ENCODE assay signal across 20 cellular contexts in the genomic region with DNA sequence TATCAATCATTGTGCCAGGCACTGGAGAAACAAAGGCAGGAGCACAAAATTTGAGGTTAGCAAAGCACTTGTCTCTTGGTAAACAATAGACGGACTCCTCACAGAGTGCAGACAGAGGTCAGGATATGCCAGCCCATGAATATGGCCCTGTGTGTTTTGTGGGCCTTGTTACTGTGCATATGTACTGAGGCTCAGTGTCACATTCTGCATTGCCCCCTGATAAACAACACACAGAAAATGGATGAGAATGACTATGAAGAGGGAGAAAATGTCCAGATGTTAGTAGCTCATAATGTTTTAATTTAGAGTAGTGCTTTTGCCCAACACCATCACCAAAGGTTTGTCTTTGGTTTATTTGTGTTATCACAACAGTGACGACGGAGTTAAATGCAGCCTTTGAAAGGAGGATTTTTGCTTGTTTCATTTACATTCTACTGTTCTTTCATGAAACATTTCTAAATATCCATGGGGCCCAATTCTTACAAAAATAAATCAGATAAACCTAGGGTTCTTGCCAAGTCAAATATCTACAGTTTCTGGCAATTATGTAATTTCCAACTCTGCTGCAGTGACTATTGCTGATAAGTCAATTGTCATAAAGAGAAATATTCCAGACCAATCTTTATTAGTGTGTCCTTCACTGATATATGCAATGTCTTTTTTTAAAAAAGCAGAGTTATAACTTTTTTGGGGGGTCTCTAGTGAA. TPM values are rescaled to one million over a fixed set of nuclear protein-coding genes. Genes with fewer than 3 reads are reported as not detected.
DNase-seq lines count a peak whose midpoint lies in the region; ATAC-seq, FAIRE-seq and TF ChIP-seq lines count a peak whose summit lies in the region.
"Had no signal": no experiment of that assay in that cellular context is flagged by ENCODE, and none has a peak within 500 bp of the region (broad histone marks: within the 10 kb centered on the region; RNA-seq: fewer than 3 reads in every experiment).

No MANE protein-coding gene starts in this region.

- 41% methylated on average over 3 of the region's 3 CpGs for WGBS in liver
- 82% methylated on average over 3 of the region's 3 CpGs for WGBS in HepG2 (ENCODE audit: low lambda C conversion rate)
- WGBS in small intestine, 3 donors, result 88 to 93% (median 93%) methylated on average over 3 of the region's 3 CpGs

- no peaks in the 10 kb centered on the region for H3K9me3 Mint-ChIP-seq in mesothelial cell of epicardium
- H3K9me3 Mint-ChIP-seq: CD8-positive, alpha-beta T cell; H9; IgD-negative memory B cell had no signal

- BruUV-seq in HepG2 (replicated peaks; lab: Mats Ljungman, UMichigan), result no TSS peak

- H3K27me3 ChIP-seq in liver (ENCODE audit: control insufficient read depth in 4 of 4, insufficient read depth in 4 of 4, low read length in 3 of 4) (no peaks in the 10 kb centered on the region), HepG2 (ENCODE audit: control insufficient read depth in 1 of 2, insufficient read depth in 2 of 2, low read length in 2 of 2) (no peaks in the 10 kb centered on the region), adipocyte (replicated peaks; ENCODE audit: control insufficient read depth, insufficient read depth, low read length) (no peaks in the 10 kb centered on the region), small intestine (ENCODE audit: control insufficient read depth in 2 of 2, insufficient read depth in 2 of 2, low read length in 2 of 2) (no peaks in the 10 kb centered on the region)
- H3K27me3 ChIP-seq: BLaER1 treated with 17β-estradiol and CSF1 and Interleukin-3, amounts not matched to agents 10 nM and 100 nM had no signal

- no peak for TF ChIP-seq CTCF in liver (IDR thresholded peaks at IDR 0.05; ENCODE audit: low read depth, low read length, missing input control)
- no peak for TF ChIP-seq CTCF in HepG2 (CRISPR knock-in tag; IDR thresholded peaks at IDR 0.05)
- TF ChIP-seq CTCF in fibroblast of pulmonary artery (IDR thresholded peaks at IDR 0.05; ENCODE audit: low read length, missing control alignments), result no peak
- no peak for TF ChIP-seq CTCF in mesothelial cell of epicardium (IDR thresholded peaks at IDR 0.05; ENCODE audit: unreplicated experiment)

- H2AFZ ChIP-seq in HepG2 (ENCODE audit: low read length), result no peak overlapping the region

- no peaks in the 10 kb centered on the region for H4K20me1 ChIP-seq in HepG2 (ENCODE audit: insufficient read depth, low read length)
- H4K20me1 ChIP-seq: BLaER1 treated with 17β-estradiol and CSF1 and Interleukin-3, amounts not matched to agents 10 nM and 100 nM had no signal

- H3K4me3 Mint-ChIP-seq in mesothelial cell of epicardium, result no peak overlapping the region
- H3K4me3 Mint-ChIP-seq: CD8-positive, alpha-beta T cell; H9; IgD-negative memory B cell had no signal

- intact Hi-C loops in HepG2 (cut with micrococcal nuclease; ENCODE audit: unreplicated experiment), result no loop called here

- TF ChIP-seq RAD21 in liver (IDR thresholded peaks at IDR 0.05), result no peak
- TF ChIP-seq RAD21 in HepG2 (CRISPR knock-in tag; IDR thresholded peaks at IDR 0.05), result no peak

- no peak for DNase-seq in HepG2 (ENCODE audit: low spot score)
- DNase-seq in adipocyte (ENCODE audit: low read depth), result peak; percentile 44
- DNase-seq in fibroblast of pulmonary artery (ENCODE audit: low read depth), result peak; percentile 37
- DNase-seq in mesothelial cell of epicardium (ENCODE audit: low spot score in 2 of 2, unreplicated experiment in 2 of 2), result no peak
- no peak for DNase-seq in small intestine
- DNase-seq in activated naive CD4-positive, alpha-beta T cell treated with Interleukin-2 at 50 U/mL for 16 hours, result no peak
- DNase-seq: 8988T; Calu3; CD8-positive, alpha-beta T cell; DMS79 treated with DMSO at 0.1 percent for 48 hours; GF-D8; H9 had no signal

- ATAC-seq in HepG2, result no peak
- ATAC-seq in HG02759 (IDR thresholded peaks at IDR 0.05; ENCODE audit: unreplicated experiment), result no peak
- ATAC-seq: CD8-positive, alpha-beta T cell had no signal

- no peaks in the 10 kb centered on the region for H3K79me2 ChIP-seq in HepG2 (ENCODE audit: insufficient read depth, low read length)

- H3K9me3 ChIP-seq in liver (ENCODE audit: control insufficient read depth in 4 of 4, low read length in 3 of 4) (no peaks in the 10 kb centered on the region), HepG2 (ENCODE audit: low read length) (no peaks in the 10 kb centered on the region), adipocyte (ENCODE audit: control insufficient read depth, low read length) (no peaks in the 10 kb centered on the region), small intestine (ENCODE audit: control insufficient read depth, low read depth) (no peaks in the 10 kb centered on the region)
- H3K9me3 ChIP-seq: BLaER1 treated with 17β-estradiol and CSF1 and Interleukin-3, amounts not matched to agents 10 nM and 100 nM had no signal

- H3K36me3 ChIP-seq in liver (ENCODE audit: control insufficient read depth in 4 of 4, insufficient read depth in 3 of 4, low read depth in 1 of 4, low read length in 3 of 4) (no peaks in the 10 kb centered on the region), HepG2 (replicated peaks in 1 of 2; ENCODE audit: control insufficient read depth in 1 of 2, insufficient read depth in 2 of 2, low read length in 2 of 2) (no peaks in the 10 kb centered on the region), adipocyte (ENCODE audit: control insufficient read depth, insufficient read depth, low read length, severe bottlenecking) (no peaks in the 10 kb centered on the region), small intestine (ENCODE audit: control insufficient read depth in 2 of 2, insufficient read depth in 2 of 2, low read length in 2 of 2) (no peaks in the 10 kb centered on the region)
- H3K36me3 ChIP-seq: BLaER1 treated with 17β-estradiol and CSF1 and Interleukin-3, amounts not matched to agents 10 nM and 100 nM had no signal

- peaks cover 3 to 23% (median 22%) of the 10 kb centered on the region in 4 donors for H3K4me1 ChIP-seq in liver (ENCODE audit: control insufficient read depth in 4 of 4, insufficient read depth in 4 of 4, low read length in 3 of 4)
- no peaks in the 10 kb centered on the region for H3K4me1 ChIP-seq in HepG2 (ENCODE audit: insufficient read depth, low read length)
- H3K4me1 ChIP-seq in adipocyte (ENCODE audit: control insufficient read depth, insufficient read depth, low read length), result peaks cover 19% of the 10 kb centered on the region
- H3K4me1 ChIP-seq in small intestine (ENCODE audit: control insufficient read depth in 2 of 2, insufficient read depth in 1 of 2, low read depth in 1 of 2, low read length in 1 of 2), result no peaks in the 10 kb centered on the region

- H3K4me3 ChIP-seq in liver (ENCODE audit: low read depth in 1 of 3, low read length in 3 of 3) (no peak overlapping the region), HepG2 (replicated peaks in 1 of 3; ENCODE audit: insufficient read depth in 1 of 3, low read depth in 2 of 3, low read length in 3 of 3) (no peak overlapping the region), adipocyte (ENCODE audit: low read length) (no peak overlapping the region), fibroblast of pulmonary artery (replicated peaks; ENCODE audit: low read depth, low read length) (no peak overlapping the region), small intestine (ENCODE audit: low read depth in 1 of 2, low read length in 2 of 2) (no peak overlapping the region)
- H3K4me3 ChIP-seq: BLaER1 treated with 17β-estradiol and CSF1 and Interleukin-3, amounts not matched to agents 10 nM and 100 nM had no signal

- no peak for TF ChIP-seq POLR2A in HepG2 (IDR thresholded peaks at IDR 0.05; ENCODE audit: insufficient read depth in 1 of 2, low read depth in 2 of 2, low read length in 2 of 2)

- TF ChIP-seq EP300 in HepG2 (IDR thresholded peaks at IDR 0.05; ENCODE audit: low read depth in 2 of 2, low read length in 2 of 2) (no peak), HepG2 (CRISPR knock-in tag; IDR thresholded peaks at IDR 0.05; ENCODE audit: borderline replicate concordance) (no peak)

- H3K9ac ChIP-seq in liver (ENCODE audit: low read depth in 1 of 2, low read length in 2 of 2) (no peak overlapping the region), HepG2 (ENCODE audit: insufficient read depth, low read depth, low read length) (no peak overlapping the region), adipocyte (ENCODE audit: low read length) (no peak overlapping the region)
- H3K9ac ChIP-seq: BLaER1 treated with 17β-estradiol and CSF1 and Interleukin-3, amounts not matched to agents 10 nM and 100 nM had no signal

- CTCF ChIA-PET in HepG2 (lab: Yijun Ruan, JAX; ENCODE audit: low intra/inter-chr PET ratio, low total read pairs), result no interaction called here

- peaks cover 14% of the 10 kb centered on the region for H3K4me1 Mint-ChIP-seq in mesothelial cell of epicardium

- in situ Hi-C loops in HepG2 (cut with HindIII; ENCODE audit: extremely low pct_ligation_motif_present, low pct_unique_long_range_greater_than_20kb), result no loop called here

- H3K36me3 Mint-ChIP-seq in mesothelial cell of epicardium, result no peaks in the 10 kb centered on the region
- H3K36me3 Mint-ChIP-seq: CD8-positive, alpha-beta T cell; IgD-negative memory B cell had no signal

- FAIRE-seq in HepG2 (lab: Jason Lieb, UNC) (no peak), small intestine (lab: Jason Lieb, UNC) (no peak)
- FAIRE-seq: H1 had no signal

- POLR2A ChIA-PET in HepG2 (lab: Yijun Ruan, JAX), result no interaction called here

- no peak overlapping the region for H3K27ac ChIP-seq in liver (ENCODE audit: low read depth in 1 of 2, low read length in 2 of 2)
- H3K27ac ChIP-seq in HepG2 (ENCODE audit: extremely low read length, insufficient read depth, low read length), result no peak overlapping the region
- no peak overlapping the region for H3K27ac ChIP-seq in small intestine (ENCODE audit: low read depth in 1 of 2, low read length in 1 of 2)
- H3K27ac ChIP-seq: BLaER1 treated with 17β-estradiol and CSF1 and Interleukin-3, amounts not matched to agents 10 nM and 100 nM had no signal

- H3K27me3 Mint-ChIP-seq in mesothelial cell of epicardium (ENCODE audit: low read depth), result peaks cover 5% of the 10 kb centered on the region

- H3K4me2 ChIP-seq in HepG2 (ENCODE audit: low read depth, low read length), result no peak overlapping the region
- H3K4me2 ChIP-seq: BLaER1 treated with 17β-estradiol and CSF1 and Interleukin-3, amounts not matched to agents 10 nM and 100 nM had no signal

- peak overlapping the region; percentile 35 for H3K27ac Mint-ChIP-seq in mesothelial cell of epicardium
- H3K27ac Mint-ChIP-seq: CD8-positive, alpha-beta T cell; H9; IgD-negative memory B cell had no signal

RNA-seq across cellular contexts. Expression of gene NT5C1B, which starts 14.7 kb away (rescaled TPM):
- not detected for total RNA-seq in liver
- under 1 TPM; 0.02 to 0.63 TPM for polyA plus RNA-seq in liver
- total RNA-seq in HepG2 (2016; rRNA removed; fragmentation: Illumina TruSeq; extraction: Trizol), result not detected in 2 replicates
- not detected in 2 replicates for total RNA-seq in HepG2 (2016; cell fraction: cytosol; rRNA removed; fragmentation: Illumina TruSeq; extraction: Trizol; ENCODE audit: low read depth)
- total RNA-seq in HepG2 (2016; cell fraction: insoluble cytoplasmic fraction; rRNA removed; fragmentation: Illumina TruSeq; extraction: Trizol), result not detected in 2 replicates
- total RNA-seq in HepG2 (2016; cell fraction: membrane; rRNA removed; fragmentation: Illumina TruSeq; extraction: Trizol), result not detected in 2 replicates
- total RNA-seq in HepG2 (2016; cell fraction: nucleus; rRNA removed; fragmentation: Illumina TruSeq; extraction: Trizol), result not detected in 2 replicates
- polyA plus RNA-seq in HepG2 (2011; rRNA removed), result not detected in 2 replicates
- polyA plus RNA-seq in HepG2 (2011; cell fraction: cytosol; rRNA removed), result not detected in 2 replicates
- polyA plus RNA-seq in HepG2 (2011; cell fraction: nucleus; rRNA removed), result not detected in 2 replicates
- polyA plus RNA-seq in HepG2 (2012), result 0.16 and 0.17 TPM in 2 replicates
- not detected in 2 replicates for polyA plus RNA-seq in HepG2 (2016; cell fraction: cytosol; fragmentation: Illumina TruSeq; extraction: Trizol; ENCODE audit: low read depth)
- polyA plus RNA-seq in HepG2 (2016; cell fraction: insoluble cytoplasmic fraction; fragmentation: Illumina TruSeq; extraction: Trizol; ENCODE audit: low read depth), result not detected in 2 replicates
- not detected in 2 replicates for polyA plus RNA-seq in HepG2 (2016; cell fraction: membrane; fragmentation: Illumina TruSeq; extraction: Trizol; ENCODE audit: low read depth)
- not detected in 2 replicates for polyA plus RNA-seq in HepG2 (2016; cell fraction: nucleus; fragmentation: Illumina TruSeq; extraction: Trizol; ENCODE audit: insufficient read depth, low read depth)
- not detected in 2 replicates for polyA minus RNA-seq in HepG2 (2011; rRNA and poly(A)+ RNA removed; ENCODE audit: low replicate concordance)
- not detected in 2 replicates for polyA minus RNA-seq in HepG2 (2011; cell fraction: cytosol; rRNA and poly(A)+ RNA removed)
- polyA minus RNA-seq in HepG2 (2011; cell fraction: nucleus; rRNA and poly(A)+ RNA removed), result not detected in 2 replicates
- 0.29 TPM in 1 of 3 replicates, not detected in the others for total RNA-seq in mesothelial cell of epicardium
- polyA plus RNA-seq in small intestine, result not detected
- total RNA-seq: A673; Calu3; CD8-positive, alpha-beta T cell; H1; H9; HT1080 had no signal
- polyA plus RNA-seq: AG04450, H1 had no signal

RNA-seq across cellular contexts. Expression of gene RDH14, which starts 43.6 kb away (rescaled TPM):
- total RNA-seq in liver, result 10 to 100 TPM; 13.3 to 17.4 TPM
- 10 to 100 TPM; 13.7 to 23.9 TPM for polyA plus RNA-seq in liver
- total RNA-seq in HepG2 (2016; rRNA removed; fragmentation: Illumina TruSeq; extraction: Trizol), result 37.4 and 39.9 TPM in 2 replicates
- total RNA-seq in HepG2 (2016; cell fraction: cytosol; rRNA removed; fragmentation: Illumina TruSeq; extraction: Trizol; ENCODE audit: low read depth), result 15.3 and 17.0 TPM in 2 replicates
- 34.6 and 37.8 TPM in 2 replicates for total RNA-seq in HepG2 (2016; cell fraction: insoluble cytoplasmic fraction; rRNA removed; fragmentation: Illumina TruSeq; extraction: Trizol)
- total RNA-seq in HepG2 (2016; cell fraction: membrane; rRNA removed; fragmentation: Illumina TruSeq; extraction: Trizol), result 32.5 and 33.9 TPM in 2 replicates
- total RNA-seq in HepG2 (2016; cell fraction: nucleus; rRNA removed; fragmentation: Illumina TruSeq; extraction: Trizol), result 32.4 and 33.3 TPM in 2 replicates
- polyA plus RNA-seq in HepG2 (2011; rRNA removed), result 22.8 and 27.4 TPM in 2 replicates
- 14.4 and 20.5 TPM in 2 replicates for polyA plus RNA-seq in HepG2 (2011; cell fraction: cytosol; rRNA removed)
- 6.1 and 7.8 TPM in 2 replicates for polyA plus RNA-seq in HepG2 (2011; cell fraction: nucleus; rRNA removed)
- 19.2 and 23.3 TPM in 2 replicates for polyA plus RNA-seq in HepG2 (2012)
- polyA plus RNA-seq in HepG2 (2016; cell fraction: cytosol; fragmentation: Illumina TruSeq; extraction: Trizol; ENCODE audit: low read depth), result 14.0 and 14.5 TPM in 2 replicates
- 36.2 and 44.0 TPM in 2 replicates for polyA plus RNA-seq in HepG2 (2016; cell fraction: insoluble cytoplasmic fraction; fragmentation: Illumina TruSeq; extraction: Trizol; ENCODE audit: low read depth)
- polyA plus RNA-seq in HepG2 (2016; cell fraction: membrane; fragmentation: Illumina TruSeq; extraction: Trizol; ENCODE audit: low read depth), result 23.0 and 23.2 TPM in 2 replicates
- 55.4 and 58.2 TPM in 2 replicates for polyA plus RNA-seq in HepG2 (2016; cell fraction: nucleus; fragmentation: Illumina TruSeq; extraction: Trizol; ENCODE audit: insufficient read depth, low read depth)
- 5.4 and 8.6 TPM in 2 replicates for polyA minus RNA-seq in HepG2 (2011; rRNA and poly(A)+ RNA removed; ENCODE audit: low replicate concordance)
- 14.2 and 16.1 TPM in 2 replicates for polyA minus RNA-seq in HepG2 (2011; cell fraction: cytosol; rRNA and poly(A)+ RNA removed)
- polyA minus RNA-seq in HepG2 (2011; cell fraction: nucleus; rRNA and poly(A)+ RNA removed), result 12.5 and 18.0 TPM in 2 replicates
- total RNA-seq in mesothelial cell of epicardium, result 20.5 to 25.1 TPM (median 22.3 TPM) in 3 replicates
- 10 to 100 TPM in 2 of 3 donors, 1 to 10 TPM in 1; 9.7 to 22.6 (median 13.4) TPM for polyA plus RNA-seq in small intestine

Comparison
In these comparisons a context has a peak if more than half of its experiments do, and no peak if none do; other contexts are left out.
1. DNase-seq: peak in adipocyte (single experiment) and fibroblast of pulmonary artery (single experiment); none in HepG2 (single experiment), mesothelial cell of epicardium (0 of 2), small intestine (single experiment) and activated naive CD4-positive, alpha-beta T cell treated with Interleukin-2 at 50 U/mL for 16 hours (single experiment).